In genomic region chr11:30991376-30991775, GRCh38 we compare ENCODE assay signal across 20 cellular contexts.
DNase-seq lines count a peak whose midpoint lies in the region; ATAC-seq, FAIRE-seq and TF ChIP-seq lines count a peak whose summit lies in the region.
"Had no signal": no experiment of that assay in that cellular context is flagged by ENCODE, and none has a peak within 500 bp of the region (broad histone marks: within the 10 kb centered on the region; RNA-seq: fewer than 3 reads in every experiment).

No MANE protein-coding gene starts in this region.

- H3K4me3 ChIP-seq in A549 (peak overlapping the region; percentile 22; the same call in 2 of the 3 replicates), pancreas (no peak overlapping the region)
- H3K4me3 ChIP-seq in CD8-positive, alpha-beta memory T cell (ENCODE audit: low read length): no peak overlapping the region
- H3K4me3 ChIP-seq: BLaER1, K562 had no signal

- H3K27ac Mint-ChIP-seq in CD8-positive, alpha-beta memory T cell: no peak overlapping the region
- H3K27ac Mint-ChIP-seq: CD14-positive monocyte; CD4-positive, alpha-beta memory T cell; H9 had no signal

- no peaks in the 10 kb centered on the region for H3K4me1 Mint-ChIP-seq in CD8-positive, alpha-beta memory T cell
- H3K4me1 Mint-ChIP-seq: CD14-positive monocyte; CD4-positive, alpha-beta memory T cell had no signal

- CTCF ChIA-PET in A549 (lab: Yijun Ruan, JAX): no interaction called here
- CTCF ChIA-PET in CD8-positive, alpha-beta memory T cell (lab: Charles Lee): no interaction called here

- H3K27me3 ChIP-seq in pancreas: no peaks in the 10 kb centered on the region
- no peaks in the 10 kb centered on the region for H3K27me3 ChIP-seq in CD8-positive, alpha-beta memory T cell (ENCODE audit: insufficient read depth, low read length, poor library complexity, severe bottlenecking)
- H3K27me3 ChIP-seq: BLaER1 had no signal

- H3K4me3 Mint-ChIP-seq in CD8-positive, alpha-beta memory T cell: no peak overlapping the region
- H3K4me3 Mint-ChIP-seq: CD14-positive monocyte; CD4-positive, alpha-beta memory T cell; H9 had no signal

- no peaks in the 10 kb centered on the region for H3K36me3 Mint-ChIP-seq in CD8-positive, alpha-beta memory T cell
- H3K36me3 Mint-ChIP-seq: CD14-positive monocyte; CD4-positive, alpha-beta memory T cell had no signal

- peak overlapping the region; percentile 37 for H3K27ac ChIP-seq in 22Rv1
- H3K27ac ChIP-seq in A549: peak overlapping the region; percentile 75 to 78
- peak overlapping the region; percentile 96 for H3K27ac ChIP-seq in VCaP
- no peak overlapping the region for H3K27ac ChIP-seq in pancreas
- H3K27ac ChIP-seq in CD8-positive, alpha-beta memory T cell (ENCODE audit: low read depth, low read length): no peak overlapping the region
- H3K27ac ChIP-seq: BLaER1, HL-60 had no signal

- TF ChIP-seq CTCF in 22Rv1 (IDR thresholded peaks at IDR 0.05): no peak
- TF ChIP-seq CTCF in A549 (IDR thresholded peaks at IDR 0.05): no peak
- no peak for TF ChIP-seq CTCF in VCaP (conservative IDR thresholded peaks at IDR 0.05)
- TF ChIP-seq CTCF in pancreas (IDR thresholded peaks at IDR 0.05): no peak

- TF ChIP-seq RAD21 in A549 (conservative IDR thresholded peaks at IDR 0.05 in 1 of 2, IDR thresholded peaks at IDR 0.05 in 1 of 2): no peak

- 13% methylated on average over 4 of the region's 4 CpGs for WGBS in A549 (ENCODE audit: missing lambda C conversion rate)
- 80 to 87% methylated on average over 4 of the region's 4 CpGs for WGBS in pancreas, 2 donors

- intact Hi-C loops in pancreas (cut with DNase I): no loop called here

- H3K9me3 ChIP-seq in A549 (no peaks in the 10 kb centered on the region), pancreas (no peaks in the 10 kb centered on the region)
- H3K9me3 ChIP-seq in CD8-positive, alpha-beta memory T cell (ENCODE audit: low read length): no peaks in the 10 kb centered on the region
- H3K9me3 ChIP-seq: BLaER1 had no signal

- H3K4me1 ChIP-seq in A549: peaks cover 46% of the 10 kb centered on the region
- no peaks in the 10 kb centered on the region for H3K4me1 ChIP-seq in pancreas
- H3K4me1 ChIP-seq in CD8-positive, alpha-beta memory T cell (ENCODE audit: insufficient read depth, low read length): no peaks in the 10 kb centered on the region
- H3K4me1 ChIP-seq: BLaER1 had no signal

- no peak for TF ChIP-seq POLR2A in A549 (IDR thresholded peaks at IDR 0.05; ENCODE audit: low read length)

- ATAC-seq in A549 (peak; percentile 36 to 42; a peak in 2 of 6 replicates), pancreas (no peak), GM18519 (IDR thresholded peaks at IDR 0.05; ENCODE audit: low FRiP score, unreplicated experiment) (no peak)
- ATAC-seq: K562 had no signal

- peak in 1 of 2 experiments; percentile 24 for DNase-seq in A549 (ENCODE audit: low read depth in 1 of 2, low spot score in 1 of 2)
- DNase-seq in pancreas: no peak
- DNase-seq in CD8-positive, alpha-beta memory T cell: no peak
- DNase-seq: Calu3; CD4-positive, alpha-beta memory T cell; H9; IMR-90 had no signal

- FAIRE-seq in A549 (lab: Jason Lieb, UNC) (no peak), islet of Langerhans (lab: Jason Lieb, UNC) (peak; percentile 74), pancreas (lab: Jason Lieb, UNC) (no peak)
- FAIRE-seq: G401.6, GM12892, GM18507, GM19239, H1, K562 had no signal

- POLR2A ChIA-PET in A549 (lab: Yijun Ruan, JAX): no interaction called here
- POLR2A ChIA-PET in CD8-positive, alpha-beta memory T cell (lab: Charles Lee): no interaction called here

- peaks cover 0 to 10% (median 0%) of the 10 kb centered on the region in 5 donors for H3K9me3 Mint-ChIP-seq in CD8-positive, alpha-beta memory T cell
- H3K9me3 Mint-ChIP-seq: H9 had no signal

- peak overlapping the region; percentile 60 for H3K4me2 ChIP-seq in A549
- H3K4me2 ChIP-seq: BLaER1 had no signal

- TF ChIP-seq EP300 in A549 (IDR thresholded peaks at IDR 0.05): no peak

- H3K36me3 ChIP-seq in pancreas: no peaks in the 10 kb centered on the region
- H3K36me3 ChIP-seq in CD8-positive, alpha-beta memory T cell (ENCODE audit: insufficient read depth, low read length): no peaks in the 10 kb centered on the region
- H3K36me3 ChIP-seq: BLaER1 had no signal

- no peaks in the 10 kb centered on the region for H3K27me3 Mint-ChIP-seq in CD8-positive, alpha-beta memory T cell

TF ChIP-seq in A549, 52 proteins besides CTCF, POLR2A, EP300 and RAD21:
- TF ChIP-seq EHMT2 (IDR thresholded peaks at IDR 0.05; ENCODE audit: low read depth) (no peak), SREBF2 (IDR thresholded peaks at IDR 0.05) (no peak), JUN (IDR thresholded peaks at IDR 0.05) (no peak), HDAC2 (IDR thresholded peaks at IDR 0.05) (no peak), HOXA7 (CRISPR knock-in tag; IDR thresholded peaks at IDR 0.05) (no peak), ESRRA (IDR thresholded peaks at IDR 0.05; ENCODE audit: borderline replicate concordance, low read length) (no peak), CEBPB (IDR thresholded peaks at IDR 0.05) (no peak), NR3C1 (IDR thresholded peaks at IDR 0.05) (no peak)

Comparison
In these comparisons a context has a peak if more than half of its experiments do, and no peak if none do; other contexts are left out.
1. H3K27ac ChIP-seq: peak in 22Rv1 (single experiment), A549 (2 of 2) and VCaP (single experiment); none in pancreas (0 of 4) and CD8-positive, alpha-beta memory T cell (single experiment).
2. ATAC-seq: peak in A549 (2 of 2); none in pancreas (0 of 4) and GM18519 (single experiment).